ENCODE assay signal across 11 cellular contexts in the genomic region with DNA sequence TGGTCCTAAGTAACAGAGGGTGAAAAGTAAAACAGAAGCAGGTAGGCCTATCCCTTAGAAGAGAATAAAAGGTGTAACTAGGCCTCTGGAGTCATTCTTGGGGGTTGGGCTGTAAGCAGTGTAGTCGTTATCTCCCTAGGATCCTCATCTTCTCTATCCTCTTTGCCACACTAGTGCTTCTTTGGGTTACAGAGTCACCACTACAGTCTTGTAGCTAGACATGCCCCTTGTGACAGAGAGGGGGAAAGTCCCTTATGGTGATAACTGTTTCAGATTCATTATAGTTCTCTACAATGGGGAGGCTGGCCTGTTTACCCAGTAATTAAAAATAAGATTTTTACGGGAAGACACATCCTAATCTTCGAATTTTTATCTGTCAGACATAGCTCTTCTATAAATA. TPM values are rescaled to one million over a fixed set of nuclear protein-coding genes. Genes with fewer than 3 reads are reported as not detected.
DNase-seq lines count a peak whose midpoint lies in the region; ATAC-seq and TF ChIP-seq lines count a peak whose summit lies in the region.
"Had no signal": no experiment of that assay in that cellular context is flagged by ENCODE, and none has a peak within 500 bp of the region (broad histone marks: within the 10 kb centered on the region; RNA-seq: fewer than 3 reads in every experiment).

No MANE protein-coding gene starts in this region.

- WGBS in right cardiac atrium: 69% methylated on average over 3 of the region's 3 CpGs

- CTCF ChIA-PET in MCF 10A (lab: Yijun Ruan, JAX): interaction anchor here (0.6 kb wide), 1 partner anchor 33 kb away, joined by 3 read pairs; no protein-coding TSS in a partner anchor

- ATAC-seq in GM18511 (IDR thresholded peaks at IDR 0.05; ENCODE audit: unreplicated experiment) (peak; percentile 98), GM19463 (IDR thresholded peaks at IDR 0.05; ENCODE audit: unreplicated experiment) (peak; percentile 98), HG03045 (IDR thresholded peaks at IDR 0.05; ENCODE audit: unreplicated experiment) (peak; percentile 83), right cardiac atrium (no peak)
- ATAC-seq in activated naive CD8-positive, alpha-beta T cell treated with anti-CD3 and anti-CD28 coated beads, Interleukin-2, amount 10 ng/mL, durations not matched to agents 7 days and 5 days (ENCODE audit: low read depth): peak; percentile 56

- no peaks in the 10 kb centered on the region for H3K9me3 ChIP-seq in right cardiac atrium (ENCODE audit: control insufficient read depth, low read length)

- intact Hi-C loops in MCF 10A (cut with micrococcal nuclease): no loop called here
- intact Hi-C loops in right cardiac atrium (cut with DNase I): no loop called here

- no peaks in the 10 kb centered on the region for H3K27me3 Mint-ChIP-seq in activated naive CD8-positive, alpha-beta T cell treated with anti-CD3 and anti-CD28 coated beads, Interleukin-2, amount 10 ng/mL, durations not matched to agents 7 days and 5 days
- no peaks in the 10 kb centered on the region for H3K27me3 Mint-ChIP-seq in MCF 10A (ENCODE audit: insufficient read depth, unreplicated experiment)

- DNase-seq in activated naive CD8-positive, alpha-beta T cell treated with anti-CD3 and anti-CD28 coated beads, Interleukin-2, amount 10 ng/mL, durations not matched to agents 7 days and 5 days: no peak
- DNase-seq in MCF 10A (ENCODE audit: unreplicated experiment): no peak
- DNase-seq in right cardiac atrium: no peak
- no peak for DNase-seq in putamen (ENCODE audit: low spot score)
- no peak for DNase-seq in NCI-H1092 treated with DMSO at 0.1 percent for 48 hours (lab: John Stamatoyannopoulos, UW)
- DNase-seq: NCI-H1436 had no signal

- no peak overlapping the region for H3K27ac ChIP-seq in right cardiac atrium (ENCODE audit: low read length)
- H3K27ac ChIP-seq: VCaP had no signal

- no peak overlapping the region for H3K4me3 ChIP-seq in right cardiac atrium (ENCODE audit: low read length)

- no peak for TF ChIP-seq CTCF in MCF 10A (IDR thresholded peaks at IDR 0.05; ENCODE audit: unreplicated experiment)

- peaks cover 1% of the 10 kb centered on the region for H3K4me1 ChIP-seq in right cardiac atrium (ENCODE audit: control insufficient read depth, insufficient read depth, low read length)

- no peak overlapping the region for H3K27ac Mint-ChIP-seq in activated naive CD8-positive, alpha-beta T cell treated with anti-CD3 and anti-CD28 coated beads, Interleukin-2, amount 10 ng/mL, durations not matched to agents 7 days and 5 days
- H3K27ac Mint-ChIP-seq in MCF 10A (ENCODE audit: low read depth, unreplicated experiment): no peak overlapping the region
- H3K27ac Mint-ChIP-seq: nephron had no signal

- POLR2A ChIA-PET in activated naive CD8-positive, alpha-beta T cell treated with anti-CD3 and anti-CD28 coated beads, Interleukin-2, amount 10 ng/mL, durations not matched to agents 7 days and 5 days (lab: Charles Lee): interaction anchor here (1.1 kb wide), 1 partner anchor 15 kb away, joined by 4 read pairs; no protein-coding TSS in a partner anchor
- POLR2A ChIA-PET in MCF 10A (lab: Yijun Ruan, JAX): interaction anchor here (0.6 kb wide), 1 partner anchor 105 kb away, joined by 4 read pairs; no protein-coding TSS in a partner anchor

- H3K4me3 Mint-ChIP-seq in activated naive CD8-positive, alpha-beta T cell treated with anti-CD3 and anti-CD28 coated beads, Interleukin-2, amount 10 ng/mL, durations not matched to agents 7 days and 5 days: no peak overlapping the region
- H3K4me3 Mint-ChIP-seq in MCF 10A (ENCODE audit: unreplicated experiment): no peak overlapping the region
- H3K4me3 Mint-ChIP-seq: nephron had no signal

- H3K27me3 ChIP-seq in right cardiac atrium (ENCODE audit: control insufficient read depth, insufficient read depth): no peaks in the 10 kb centered on the region

- no peaks in the 10 kb centered on the region for H3K9me3 Mint-ChIP-seq in activated naive CD8-positive, alpha-beta T cell treated with anti-CD3 and anti-CD28 coated beads, Interleukin-2, amount 10 ng/mL, durations not matched to agents 7 days and 5 days
- H3K9me3 Mint-ChIP-seq in MCF 10A (ENCODE audit: unreplicated experiment): no peaks in the 10 kb centered on the region
- H3K9me3 Mint-ChIP-seq: nephron had no signal

- BruUV-seq in MCF 10A (replicated peaks; lab: Mats Ljungman, UMichigan): no TSS peak

- H3K36me3 Mint-ChIP-seq in activated naive CD8-positive, alpha-beta T cell treated with anti-CD3 and anti-CD28 coated beads, Interleukin-2, amount 10 ng/mL, durations not matched to agents 7 days and 5 days: peaks cover 19% of the 10 kb centered on the region
- H3K36me3 Mint-ChIP-seq in MCF 10A (ENCODE audit: insufficient read depth, unreplicated experiment): peaks cover 20% of the 10 kb centered on the region

- peaks cover 3% of the 10 kb centered on the region for H3K4me1 Mint-ChIP-seq in activated naive CD8-positive, alpha-beta T cell treated with anti-CD3 and anti-CD28 coated beads, Interleukin-2, amount 10 ng/mL, durations not matched to agents 7 days and 5 days
- H3K4me1 Mint-ChIP-seq in MCF 10A (ENCODE audit: insufficient read depth, unreplicated experiment): peaks cover 2% of the 10 kb centered on the region
- H3K4me1 Mint-ChIP-seq: nephron had no signal

RNA-seq across cellular contexts. Expression of gene SRP54, which starts 16.4 kb away (rescaled TPM):
- 10 to 100 TPM; 60.2 to 61.5 TPM for total RNA-seq in activated naive CD8-positive, alpha-beta T cell treated with anti-CD3 and anti-CD28 coated beads, Interleukin-2, amount 10 ng/mL, durations not matched to agents 7 days and 5 days
- total RNA-seq in MCF 10A (2022) (77.4 and 108 TPM in 2 replicates), right cardiac atrium (10 to 100 TPM; 31.1 to 34.1 (median 33.0) TPM)
- polyA plus RNA-seq in right cardiac atrium: 34.1 TPM

Comparison
In these comparisons a context has a peak if more than half of its experiments do, and no peak if none do; other contexts are left out.
1. ATAC-seq: peak in GM18511 (single experiment), GM19463 (single experiment), HG03045 (single experiment) and activated naive CD8-positive, alpha-beta T cell treated with anti-CD3 and anti-CD28 coated beads, Interleukin-2, amount 10 ng/mL, durations not matched to agents 7 days and 5 days (single experiment); none in right cardiac atrium (0 of 2).